In the genomic region with DNA sequence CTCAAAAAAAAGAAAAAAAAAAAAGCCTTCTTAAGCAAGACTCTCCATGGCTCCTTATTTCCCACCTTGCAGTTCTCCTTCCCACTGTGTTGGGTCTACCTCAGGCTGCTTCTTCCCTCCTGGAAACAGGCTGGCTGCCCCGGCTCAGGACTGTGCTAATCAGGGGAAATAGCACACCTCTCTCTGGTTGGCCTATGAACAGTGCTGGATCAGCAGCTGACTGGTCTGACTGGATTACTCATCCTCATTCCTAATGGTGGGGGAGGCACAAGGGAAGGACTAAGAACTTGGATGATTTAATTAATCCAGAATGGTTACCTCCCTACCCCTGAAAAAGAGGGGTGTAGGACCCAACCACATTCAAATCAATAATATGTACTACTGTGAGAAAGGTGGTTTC, we compare ENCODE assay signal across 1 cellular context.
A peak's percentile ranks its signal among the peaks of the same experiment; 100 is the strongest.
TF ChIP-seq lines count a peak whose summit lies in the region.

No MANE protein-coding gene starts in this region.

TF ChIP-seq in HepG2, 621 proteins besides CTCF, POLR2A, EP300 and RAD21 (continued from another document):
- TF ChIP-seq, protein P1, sequence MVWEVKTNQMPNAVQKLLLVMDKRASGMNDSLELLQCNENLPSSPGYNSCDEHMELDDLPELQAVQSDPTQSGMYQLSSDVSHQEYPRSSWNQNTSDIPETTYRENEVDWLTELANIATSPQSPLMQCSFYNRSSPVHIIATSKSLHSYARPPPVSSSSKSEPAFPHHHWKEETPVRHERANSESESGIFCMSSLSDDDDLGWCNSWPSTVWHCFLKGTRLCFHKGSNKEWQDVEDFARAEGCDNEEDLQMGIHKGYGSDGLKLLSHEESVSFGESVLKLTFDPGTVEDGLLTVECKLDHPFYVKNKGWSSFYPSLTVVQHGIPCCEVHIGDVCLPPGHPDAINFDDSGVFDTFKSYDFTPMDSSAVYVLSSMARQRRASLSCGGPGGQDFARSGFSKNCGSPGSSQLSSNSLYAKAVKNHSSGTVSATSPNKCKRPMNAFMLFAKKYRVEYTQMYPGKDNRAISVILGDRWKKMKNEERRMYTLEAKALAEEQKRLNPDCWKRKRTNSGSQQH (CRISPR knock-in tag; IDR thresholded peaks at IDR 0.05; ENCODE audit: low read depth), result no peak
- no peak for TF ChIP-seq NONO (IDR thresholded peaks at IDR 0.05)
- TF ChIP-seq NONO (CRISPR knock-in tag; conservative IDR thresholded peaks at IDR 0.05), result no peak
- no peak for TF ChIP-seq KDM4B (CRISPR knock-in tag; IDR thresholded peaks at IDR 0.05)
- no peak for TF ChIP-seq ZSCAN25 (CRISPR knock-in tag; IDR thresholded peaks at IDR 0.05)
- no peak for TF ChIP-seq ZNF691 (CRISPR knock-in tag; IDR thresholded peaks at IDR 0.05; ENCODE audit: borderline replicate concordance, low read depth)
- TF ChIP-seq TEAD3 (CRISPR knock-in tag; optimal IDR thresholded peaks at IDR 0.05; ENCODE audit: borderline replicate concordance), result peak; percentile 42
- TF ChIP-seq ZNF17 (CRISPR knock-in tag; IDR thresholded peaks at IDR 0.05), result no peak
- TF ChIP-seq TMF1 (CRISPR knock-in tag; IDR thresholded peaks at IDR 0.05; ENCODE audit: low read depth), result no peak
- TF ChIP-seq ZNF367 (CRISPR knock-in tag; IDR thresholded peaks at IDR 0.05; ENCODE audit: borderline replicate concordance), result no peak
- TF ChIP-seq, protein P2, sequence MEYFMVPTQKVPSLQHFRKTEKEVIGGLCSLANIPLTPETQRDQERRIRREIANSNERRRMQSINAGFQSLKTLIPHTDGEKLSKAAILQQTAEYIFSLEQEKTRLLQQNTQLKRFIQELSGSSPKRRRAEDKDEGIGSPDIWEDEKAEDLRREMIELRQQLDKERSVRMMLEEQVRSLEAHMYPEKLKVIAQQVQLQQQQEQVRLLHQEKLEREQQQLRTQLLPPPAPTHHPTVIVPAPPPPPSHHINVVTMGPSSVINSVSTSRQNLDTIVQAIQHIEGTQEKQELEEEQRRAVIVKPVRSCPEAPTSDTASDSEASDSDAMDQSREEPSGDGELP (IDR thresholded peaks at IDR 0.05; ENCODE audit: borderline replicate concordance, low read depth), result peak; percentile 26; the same call in 1 of the 2 replicates
- TF ChIP-seq MAFK (conservative IDR thresholded peaks at IDR 0.05 in 1 of 2, IDR thresholded peaks at IDR 0.05 in 1 of 2; ENCODE audit: low read length in 2 of 2), result peak; percentile 21 to 47; a peak in 1 of 4 replicates
- no peak for TF ChIP-seq ZNF629 (CRISPR knock-in tag; conservative IDR thresholded peaks at IDR 0.05)
- no peak for TF ChIP-seq ZNF292 (CRISPR knock-in tag; IDR thresholded peaks at IDR 0.05; ENCODE audit: borderline replicate concordance, low read depth)
- no peak for TF ChIP-seq ATF3 (CRISPR knock-in tag; IDR thresholded peaks at IDR 0.05)
- TF ChIP-seq FOSL2 (CRISPR knock-in tag; IDR thresholded peaks at IDR 0.05), result peak; percentile 81
- no peak for TF ChIP-seq MYC (CRISPR knock-in tag; IDR thresholded peaks at IDR 0.05; ENCODE audit: borderline replicate concordance)
- no peak for TF ChIP-seq SIN3B (IDR thresholded peaks at IDR 0.05; ENCODE audit: low read length)
- TF ChIP-seq, protein P3, sequence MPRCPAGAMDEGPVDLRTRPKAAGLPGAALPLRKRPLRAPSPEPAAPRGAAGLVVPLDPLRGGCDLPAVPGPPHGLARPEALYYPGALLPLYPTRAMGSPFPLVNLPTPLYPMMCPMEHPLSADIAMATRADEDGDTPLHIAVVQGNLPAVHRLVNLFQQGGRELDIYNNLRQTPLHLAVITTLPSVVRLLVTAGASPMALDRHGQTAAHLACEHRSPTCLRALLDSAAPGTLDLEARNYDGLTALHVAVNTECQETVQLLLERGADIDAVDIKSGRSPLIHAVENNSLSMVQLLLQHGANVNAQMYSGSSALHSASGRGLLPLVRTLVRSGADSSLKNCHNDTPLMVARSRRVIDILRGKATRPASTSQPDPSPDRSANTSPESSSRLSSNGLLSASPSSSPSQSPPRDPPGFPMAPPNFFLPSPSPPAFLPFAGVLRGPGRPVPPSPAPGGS (CRISPR knock-in tag; IDR thresholded peaks at IDR 0.05), result no peak
- no peak for TF ChIP-seq RFX5 (IDR thresholded peaks at IDR 0.05; ENCODE audit: low read depth, low read length)
- TF ChIP-seq ZSCAN12 (CRISPR knock-in tag; IDR thresholded peaks at IDR 0.05), result no peak
- peak; percentile 71; the same call in 1 of the 2 replicates for TF ChIP-seq ZNF317 (CRISPR knock-in tag; IDR thresholded peaks at IDR 0.05)
- TF ChIP-seq ZNF263 (CRISPR knock-in tag; IDR thresholded peaks at IDR 0.05), result no peak
- no peak for TF ChIP-seq KLF6 (CRISPR knock-in tag; IDR thresholded peaks at IDR 0.05)
- TF ChIP-seq, protein P4, sequence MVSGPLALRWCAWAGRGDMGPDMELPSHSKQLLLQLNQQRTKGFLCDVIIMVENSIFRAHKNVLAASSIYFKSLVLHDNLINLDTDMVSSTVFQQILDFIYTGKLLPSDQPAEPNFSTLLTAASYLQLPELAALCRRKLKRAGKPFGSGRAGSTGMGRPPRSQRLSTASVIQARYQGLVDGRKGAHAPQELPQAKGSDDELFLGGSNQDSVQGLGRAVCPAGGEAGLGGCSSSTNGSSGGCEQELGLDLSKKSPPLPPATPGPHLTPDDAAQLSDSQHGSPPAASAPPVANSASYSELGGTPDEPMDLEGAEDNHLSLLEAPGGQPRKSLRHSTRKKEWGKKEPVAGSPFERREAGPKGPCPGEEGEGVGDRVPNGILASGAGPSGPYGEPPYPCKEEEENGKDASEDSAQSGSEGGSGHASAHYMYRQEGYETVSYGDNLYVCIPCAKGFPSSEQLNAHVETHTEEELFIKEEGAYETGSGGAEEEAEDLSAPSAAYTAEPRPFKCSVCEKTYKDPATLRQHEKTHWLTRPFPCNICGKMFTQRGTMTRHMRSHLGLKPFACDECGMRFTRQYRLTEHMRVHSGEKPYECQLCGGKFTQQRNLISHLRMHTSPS (CRISPR knock-in tag; IDR thresholded peaks at IDR 0.05; ENCODE audit: low read depth), result no peak
- TF ChIP-seq, protein P5, sequence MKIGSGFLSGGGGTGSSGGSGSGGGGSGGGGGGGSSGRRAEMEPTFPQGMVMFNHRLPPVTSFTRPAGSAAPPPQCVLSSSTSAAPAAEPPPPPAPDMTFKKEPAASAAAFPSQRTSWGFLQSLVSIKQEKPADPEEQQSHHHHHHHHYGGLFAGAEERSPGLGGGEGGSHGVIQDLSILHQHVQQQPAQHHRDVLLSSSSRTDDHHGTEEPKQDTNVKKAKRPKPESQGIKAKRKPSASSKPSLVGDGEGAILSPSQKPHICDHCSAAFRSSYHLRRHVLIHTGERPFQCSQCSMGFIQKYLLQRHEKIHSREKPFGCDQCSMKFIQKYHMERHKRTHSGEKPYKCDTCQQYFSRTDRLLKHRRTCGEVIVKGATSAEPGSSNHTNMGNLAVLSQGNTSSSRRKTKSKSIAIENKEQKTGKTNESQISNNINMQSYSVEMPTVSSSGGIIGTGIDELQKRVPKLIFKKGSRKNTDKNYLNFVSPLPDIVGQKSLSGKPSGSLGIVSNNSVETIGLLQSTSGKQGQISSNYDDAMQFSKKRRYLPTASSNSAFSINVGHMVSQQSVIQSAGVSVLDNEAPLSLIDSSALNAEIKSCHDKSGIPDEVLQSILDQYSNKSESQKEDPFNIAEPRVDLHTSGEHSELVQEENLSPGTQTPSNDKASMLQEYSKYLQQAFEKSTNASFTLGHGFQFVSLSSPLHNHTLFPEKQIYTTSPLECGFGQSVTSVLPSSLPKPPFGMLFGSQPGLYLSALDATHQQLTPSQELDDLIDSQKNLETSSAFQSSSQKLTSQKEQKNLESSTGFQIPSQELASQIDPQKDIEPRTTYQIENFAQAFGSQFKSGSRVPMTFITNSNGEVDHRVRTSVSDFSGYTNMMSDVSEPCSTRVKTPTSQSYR (CRISPR knock-in tag; IDR thresholded peaks at IDR 0.05; ENCODE audit: borderline replicate concordance), result peak; percentile 15; the same call in 1 of the 2 replicates
- no peak for TF ChIP-seq SNRNP70 (IDR thresholded peaks at IDR 0.05; ENCODE audit: low read depth, low read length)
- no peak for TF ChIP-seq GATAD1 (CRISPR knock-in tag; IDR thresholded peaks at IDR 0.05)
- no peak for TF ChIP-seq ZNF124 (CRISPR knock-in tag; IDR thresholded peaks at IDR 0.05)
- no peak for TF ChIP-seq ZNF264 (CRISPR knock-in tag; IDR thresholded peaks at IDR 0.05)
- TF ChIP-seq MAFF (IDR thresholded peaks at IDR 0.05; ENCODE audit: low read depth, low read length), result peak; percentile 39; the same call in 1 of the 2 replicates
- TF ChIP-seq RCOR2 (CRISPR knock-in tag; IDR thresholded peaks at IDR 0.05), result no peak
- TF ChIP-seq ZNF678 (CRISPR knock-in tag; IDR thresholded peaks at IDR 0.05), result no peak
- TF ChIP-seq ZBTB20 (CRISPR knock-in tag; IDR thresholded peaks at IDR 0.05; ENCODE audit: borderline replicate concordance, low read depth), result no peak
TF ChIP-seq in HepG2: peak in this region for 8.
